ENCODE assay signal across 12 cellular contexts in genomic region chr5:32760091-32760509, GRCh38. TPM values are rescaled to one million over a fixed set of nuclear protein-coding genes. Genes with fewer than 3 reads are reported as not detected.
DNase-seq lines count a peak whose midpoint lies in the region; ATAC-seq and TF ChIP-seq lines count a peak whose summit lies in the region.
"Had no signal": no experiment of that assay in that cellular context is flagged by ENCODE, and none has a peak within 500 bp of the region (broad histone marks: within the 10 kb centered on the region; RNA-seq: fewer than 3 reads in every experiment).

No MANE protein-coding gene starts in this region.

- H3K4me1 Mint-ChIP-seq in type B pancreatic cell (ENCODE audit: unreplicated experiment): no peaks in the 10 kb centered on the region
- H3K4me1 Mint-ChIP-seq: memory B cell had no signal

- peaks cover 9% of the 10 kb centered on the region for H3K9me3 Mint-ChIP-seq in type B pancreatic cell
- H3K9me3 Mint-ChIP-seq: activated T-cell treated with anti-CD3 and anti-CD28 coated beads, Interleukin-2, amount 50 U/mL, for 4 hours had no signal

- TF ChIP-seq CTCF in WI38 (IDR thresholded peaks at IDR 0.05; ENCODE audit: low read depth, low read length) (no peak), foreskin fibroblast (IDR thresholded peaks at IDR 0.05; ENCODE audit: low read depth, low read length) (no peak), type B pancreatic cell (conservative IDR thresholded peaks at IDR 0.05) (no peak), GM20000 (IDR thresholded peaks at IDR 0.05; ENCODE audit: extremely low read depth, missing control alignments) (no peak)

- peaks cover 4% of the 10 kb centered on the region for H3K27me3 Mint-ChIP-seq in type B pancreatic cell

- DNase-seq in NCI-H2171 treated with DMSO at 0.1 percent for 48 hours (lab: John Stamatoyannopoulos, UW): peak; percentile 4
- no peak for DNase-seq in NCI-H2171 (lab: John Stamatoyannopoulos, UW)
- DNase-seq in foreskin fibroblast: peak; percentile 79 to 85
- no peak for DNase-seq in type B pancreatic cell (ENCODE audit: extremely low spot score, unreplicated experiment)
- DNase-seq in GM20000 (ENCODE audit: low spot score): no peak
- no peak for DNase-seq in activated effector memory CD4-positive, alpha-beta T cell treated with Interleukin-2 at 50 U/mL for 16 hours
- DNase-seq: 8988T; activated T-cell treated with anti-CD3 and anti-CD28 coated beads, Interleukin-2, amount 50 U/mL, for 4 hours; NCI-H345 had no signal

- ATAC-seq in GM19452 (IDR thresholded peaks at IDR 0.05; ENCODE audit: unreplicated experiment): no peak
- ATAC-seq: activated T-cell treated with anti-CD3 and anti-CD28 coated beads, Interleukin-2, amount 50 U/mL, for 4 hours had no signal

- peaks cover 24% of the 10 kb centered on the region for H3K36me3 Mint-ChIP-seq in type B pancreatic cell
- H3K36me3 Mint-ChIP-seq: memory B cell had no signal

- H3K4me3 Mint-ChIP-seq in type B pancreatic cell: no peak overlapping the region
- H3K4me3 Mint-ChIP-seq: activated T-cell treated with anti-CD3 and anti-CD28 coated beads, Interleukin-2, amount 50 U/mL, for 4 hours; memory B cell had no signal

- H3K4me3 ChIP-seq in WI38 (ENCODE audit: low read depth, low read length): 0 out of 2 replicates have a peak overlapping the region, but pooled peaks have one; percentile 8
- peak overlapping the region in 1 of 2 donors; percentile 12 for H3K4me3 ChIP-seq in foreskin fibroblast (ENCODE audit: low read depth in 1 of 2, low read length in 2 of 2)

- peak overlapping the region; percentile 14 for H3K27ac Mint-ChIP-seq in type B pancreatic cell
- H3K27ac Mint-ChIP-seq: memory B cell had no signal

RNA-seq across cellular contexts. Expression of gene NPR3, which starts 49.0 kb away (rescaled TPM):
- total RNA-seq in type B pancreatic cell (ENCODE audit: low replicate concordance): 13.7 and 116 TPM in 2 replicates

Comparison
In these comparisons a context has a peak if more than half of its experiments do, and no peak if none do; other contexts are left out.
1. DNase-seq: peak in NCI-H2171 treated with DMSO at 0.1 percent for 48 hours (single experiment) and foreskin fibroblast (2 of 2); none in NCI-H2171 (single experiment), type B pancreatic cell (single experiment), GM20000 (single experiment) and activated effector memory CD4-positive, alpha-beta T cell treated with Interleukin-2 at 50 U/mL for 16 hours (single experiment).